Comparison of ENCODE assay signal across 14 cellular contexts in the genomic region with DNA sequence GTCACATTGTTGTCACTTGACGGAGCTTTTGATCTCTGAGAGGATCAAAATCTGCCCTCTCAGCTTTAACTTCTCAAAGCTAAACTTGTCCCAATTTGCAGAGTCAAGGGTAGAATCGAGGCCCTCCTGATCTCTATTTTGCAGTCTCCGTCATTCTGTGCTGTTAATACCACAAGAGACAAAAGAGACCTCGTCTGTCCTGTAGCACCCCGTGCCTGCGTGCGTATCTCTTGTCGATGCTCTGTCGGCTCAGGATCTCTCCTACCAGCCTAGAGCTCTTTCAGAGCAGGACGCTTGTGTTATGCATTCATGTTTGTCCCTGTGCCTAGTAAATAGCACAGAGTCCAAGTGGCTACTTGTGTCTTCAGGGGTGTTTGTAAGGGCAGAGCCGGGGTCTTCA. TPM values are rescaled to one million over a fixed set of nuclear protein-coding genes. Genes with fewer than 3 reads are reported as not detected.
A peak's percentile ranks its signal among the peaks of the same experiment; 100 is the strongest.
DNase-seq lines count a peak whose midpoint lies in the region; ATAC-seq and TF ChIP-seq lines count a peak whose summit lies in the region.
"Had no signal": no experiment of that assay in that cellular context is flagged by ENCODE, and none has a peak within 500 bp of the region (broad histone marks: within the 10 kb centered on the region; RNA-seq: fewer than 3 reads in every experiment).

No MANE protein-coding gene starts in this region.

- H3K27ac ChIP-seq in upper lobe of right lung (peak overlapping the region; percentile 4), esophagus muscularis mucosa (replicated peaks in 1 of 4) (no peak overlapping the region)

- TF ChIP-seq EP300 in esophagus muscularis mucosa (IDR thresholded peaks at IDR 0.05): no peak

- peak overlapping the region; percentile 43 for H3K4me3 ChIP-seq in upper lobe of right lung
- H3K4me3 ChIP-seq in esophagus muscularis mucosa: no peak overlapping the region

- ATAC-seq in activated CD8-positive, alpha-beta T cell treated with anti-CD3 and anti-CD28 coated beads for 36 hours: no peak
- ATAC-seq in upper lobe of right lung: no peak
- ATAC-seq in GM18511 (IDR thresholded peaks at IDR 0.05; ENCODE audit: unreplicated experiment): no peak
- ATAC-seq: HCT116 had no signal

- H3K36me3 ChIP-seq in upper lobe of right lung: no peaks in the 10 kb centered on the region
- H3K36me3 ChIP-seq in esophagus muscularis mucosa: no peaks in the 10 kb centered on the region

- 91% methylated on average over 11 of the region's 11 CpGs for WGBS in esophagus muscularis mucosa

- POLR2A ChIA-PET in activated CD8-positive, alpha-beta T cell treated with anti-CD3 and anti-CD28 coated beads for 36 hours (lab: Charles Lee): interaction anchor here (1.0 to 24.7 kb wide), 6 partner anchors 5 to 146 kb away, joined by 3 to 840 read pairs (median 263); partner anchors contain the start of gene EVL

- peaks cover 85% of the 10 kb centered on the region for H3K36me3 Mint-ChIP-seq in activated CD8-positive, alpha-beta T cell treated with anti-CD3 and anti-CD28 coated beads for 36 hours (ENCODE audit: low read depth)
- peaks cover 27 to 54% (median 33%) of the 10 kb centered on the region in 3 donors for H3K36me3 Mint-ChIP-seq in immature natural killer cell

- no peaks in the 10 kb centered on the region for H3K27me3 ChIP-seq in upper lobe of right lung
- no peaks in the 10 kb centered on the region for H3K27me3 ChIP-seq in esophagus muscularis mucosa

- TF ChIP-seq POLR2A in esophagus muscularis mucosa (IDR thresholded peaks at IDR 0.05; ENCODE audit: low read depth): no peak

- H3K4me3 Mint-ChIP-seq in activated CD8-positive, alpha-beta T cell treated with anti-CD3 and anti-CD28 coated beads for 36 hours: peak overlapping the region; percentile 89
- peak overlapping the region; percentile 89 to 98 (median 97) for H3K4me3 Mint-ChIP-seq in immature natural killer cell
- H3K4me3 Mint-ChIP-seq: brain had no signal

- no peaks in the 10 kb centered on the region for H3K9me3 Mint-ChIP-seq in activated CD8-positive, alpha-beta T cell treated with anti-CD3 and anti-CD28 coated beads for 36 hours
- no peaks in the 10 kb centered on the region for H3K9me3 Mint-ChIP-seq in immature natural killer cell
- H3K9me3 Mint-ChIP-seq: brain had no signal

- no peaks in the 10 kb centered on the region for H3K27me3 Mint-ChIP-seq in activated CD8-positive, alpha-beta T cell treated with anti-CD3 and anti-CD28 coated beads for 36 hours
- peaks cover 20 to 59% (median 30%) of the 10 kb centered on the region in 3 donors for H3K27me3 Mint-ChIP-seq in immature natural killer cell (ENCODE audit: low read depth in 3 of 3)
- H3K27me3 Mint-ChIP-seq: brain had no signal

- DNase-seq in stimulated activated CD4-positive, alpha-beta T cell treated with anti-CD3 and anti-CD28 coated beads, Interleukin-15, amount 100 ng/mL, for 24 hours: peak; percentile 42
- DNase-seq in stimulated activated CD4-positive, alpha-beta T cell treated with anti-CD3 and anti-CD28 coated beads, Interleukin-1b, Interleukin-23, amount 100 ng/mL, for 48 hours: no peak
- DNase-seq in activated CD8-positive, alpha-beta T cell treated with anti-CD3 and anti-CD28 coated beads for 36 hours: peak; percentile 67
- DNase-seq in immature natural killer cell: peak; percentile 64 to 74 (median 70)
- no peak for DNase-seq in upper lobe of right lung
- DNase-seq in NCI-H1105 (lab: John Stamatoyannopoulos, UW): no peak
- no peak for DNase-seq in esophagus muscularis mucosa (ENCODE audit: extremely low spot score)
- DNase-seq: mesenchymal stem cell, NCI-H1694 treated with DMSO at 0.1 percent for 48 hours, NCI-H69, RPMI8226 had no signal

- CTCF ChIA-PET in activated CD8-positive, alpha-beta T cell treated with anti-CD3 and anti-CD28 coated beads for 36 hours (lab: Charles Lee): interaction anchor here (1.2 to 26.8 kb wide), 7 partner anchors 12 to 122 kb away, joined by 4 to 913 read pairs (median 52); no protein-coding TSS in a partner anchor

- H3K4me1 ChIP-seq in upper lobe of right lung: peaks cover 39% of the 10 kb centered on the region
- peaks cover 0 to 10% (median 6%) of the 10 kb centered on the region in 4 donors for H3K4me1 ChIP-seq in esophagus muscularis mucosa

- H3K9me3 ChIP-seq in upper lobe of right lung (no peaks in the 10 kb centered on the region), esophagus muscularis mucosa (no peaks in the 10 kb centered on the region)

- intact Hi-C loops in activated CD8-positive, alpha-beta T cell treated with anti-CD3 and anti-CD28 coated beads for 36 hours (cut with micrococcal nuclease): no loop called here
- intact Hi-C loops in upper lobe of right lung (cut with DNase I) (no loop called here), esophagus muscularis mucosa (cut with DNase I) (no loop called here)

- peaks cover 54% of the 10 kb centered on the region for H3K4me1 Mint-ChIP-seq in activated CD8-positive, alpha-beta T cell treated with anti-CD3 and anti-CD28 coated beads for 36 hours (ENCODE audit: low read depth)
- peaks cover 94 to 100% of the 10 kb centered on the region in 2 donors for H3K4me1 Mint-ChIP-seq in immature natural killer cell

- peak overlapping the region; percentile 99 for H3K27ac Mint-ChIP-seq in activated CD8-positive, alpha-beta T cell treated with anti-CD3 and anti-CD28 coated beads for 36 hours
- peak overlapping the region; percentile 98 to 100 (median 100) for H3K27ac Mint-ChIP-seq in immature natural killer cell

- no peak for TF ChIP-seq CTCF in activated CD8-positive, alpha-beta T cell treated with anti-CD3 and anti-CD28 coated beads for 36 hours (IDR thresholded peaks at IDR 0.05)
- TF ChIP-seq CTCF in upper lobe of right lung (IDR thresholded peaks at IDR 0.05) (no peak), esophagus muscularis mucosa (IDR thresholded peaks at IDR 0.05) (no peak)

RNA-seq across cellular contexts. Expression of gene EVL, which starts 5.1 kb away (rescaled TPM):
- total RNA-seq in activated CD8-positive, alpha-beta T cell treated with anti-CD3 and anti-CD28 coated beads for 36 hours: 100 to 1,000 TPM; 340 to 351 TPM
- polyA plus RNA-seq in immature natural killer cell: 100 to 1,000 TPM in 1 of 3 donors, 10 to 100 TPM in 2; 56.8 to 135 (median 76.3) TPM
- total RNA-seq in upper lobe of right lung (206 TPM), esophagus muscularis mucosa (10 to 100 TPM; 27.0 to 43.9 (median 37.3) TPM)

Comparison
In these comparisons a context has a peak if more than half of its experiments do, and no peak if none do; other contexts are left out.
1. DNase-seq: peak in stimulated activated CD4-positive, alpha-beta T cell treated with anti-CD3 and anti-CD28 coated beads, Interleukin-15, amount 100 ng/mL, for 24 hours (single experiment), activated CD8-positive, alpha-beta T cell treated with anti-CD3 and anti-CD28 coated beads for 36 hours (single experiment) and immature natural killer cell (3 of 3); none in stimulated activated CD4-positive, alpha-beta T cell treated with anti-CD3 and anti-CD28 coated beads, Interleukin-1b, Interleukin-23, amount 100 ng/mL, for 48 hours (single experiment), upper lobe of right lung (single experiment), NCI-H1105 (single experiment) and esophagus muscularis mucosa (single experiment).